Comparison of ENCODE assay signal across 20 cellular contexts in genomic region chr15:80531388-80532184, GRCh38.
A peak's percentile ranks its signal among the peaks of the same experiment; 100 is the strongest.
DNase-seq lines count a peak whose midpoint lies in the region; ATAC-seq, FAIRE-seq and TF ChIP-seq lines count a peak whose summit lies in the region.
"Had no signal": no experiment of that assay in that cellular context is flagged by ENCODE, and none has a peak within 500 bp of the region (broad histone marks: within the 10 kb centered on the region; RNA-seq: fewer than 3 reads in every experiment).

No MANE protein-coding gene starts in this region.

- H3K4me3 ChIP-seq in right lobe of liver (no peak overlapping the region), HepG2 (replicated peaks in 1 of 3; ENCODE audit: insufficient read depth in 1 of 3, low read depth in 2 of 3, low read length in 3 of 3) (no peak overlapping the region), esophagus muscularis mucosa (no peak overlapping the region), mesenchymal stem cell (ENCODE audit: insufficient read depth in 1 of 2, low read depth in 1 of 2, low read length in 2 of 2) (peak overlapping the region in 1 of 2 experiments; percentile 9)
- H3K4me3 ChIP-seq: psoas muscle had no signal

- no peak for TF ChIP-seq EP300 in HepG2 (IDR thresholded peaks at IDR 0.05; ENCODE audit: low read depth in 2 of 2, low read length in 2 of 2)
- TF ChIP-seq EP300 in HepG2 (CRISPR knock-in tag; IDR thresholded peaks at IDR 0.05; ENCODE audit: borderline replicate concordance) = no peak
- no peak for TF ChIP-seq EP300 in esophagus muscularis mucosa (IDR thresholded peaks at IDR 0.05)

- H3K9me3 Mint-ChIP-seq in activated naive CD4-positive, alpha-beta T cell treated with anti-CD3 and anti-CD28 coated beads, Interleukin-2, amount 10 ng/mL, durations not matched to agents 7 days and 5 days = peaks cover 3% of the 10 kb centered on the region
- H3K9me3 Mint-ChIP-seq in activated CD8-positive, alpha-beta memory T cell treated with anti-CD3 and anti-CD28 coated beads, Interleukin-2, amount 10 ng/mL, durations not matched to agents 7 days and 5 days (ENCODE audit: low read depth) = no peaks in the 10 kb centered on the region
- H3K9me3 Mint-ChIP-seq in glutamatergic neuron (ENCODE audit: unreplicated experiment) = peaks cover 6% of the 10 kb centered on the region
- H3K9me3 Mint-ChIP-seq: natural killer cell had no signal

- H3K9ac ChIP-seq in HepG2 (ENCODE audit: insufficient read depth, low read depth, low read length) = no peak overlapping the region
- H3K9ac ChIP-seq in mesenchymal stem cell (ENCODE audit: low read length) = peak overlapping the region; percentile 70

- no TSS peak for BruUV-seq in HepG2 (replicated peaks; lab: Mats Ljungman, UMichigan)

- no peak overlapping the region for H2BK5ac ChIP-seq in mesenchymal stem cell (ENCODE audit: low read depth, low read length, poor library complexity, severe bottlenecking)

- in situ Hi-C loops in HepG2 (cut with HindIII; ENCODE audit: extremely low pct_ligation_motif_present, low pct_unique_long_range_greater_than_20kb) = no loop called here

- DNase-seq in right lobe of liver = no peak
- no peak for DNase-seq in HepG2 (ENCODE audit: low spot score)
- DNase-seq in esophagus muscularis mucosa (ENCODE audit: extremely low spot score) = peak; percentile 91
- DNase-seq in mesenchymal stem cell = no peak
- DNase-seq in activated naive CD4-positive, alpha-beta T cell treated with anti-CD3 and anti-CD28 coated beads, Interleukin-2, amount 10 ng/mL, durations not matched to agents 7 days and 5 days = no peak
- DNase-seq in activated CD8-positive, alpha-beta memory T cell treated with anti-CD3 and anti-CD28 coated beads, Interleukin-2, amount 10 ng/mL, durations not matched to agents 7 days and 5 days = no peak
- no peak for DNase-seq in glutamatergic neuron
- DNase-seq: ACHN; CD8-positive, alpha-beta T cell; central memory CD4-positive, alpha-beta T cell; DND-41; natural killer cell; NCI-H1105 treated with DMSO at 0.1 percent for 48 hours; NCI-H82 had no signal

- no peaks in the 10 kb centered on the region for H4K20me1 ChIP-seq in HepG2 (ENCODE audit: insufficient read depth, low read length)

- no peak overlapping the region for H3K4me3 Mint-ChIP-seq in activated naive CD4-positive, alpha-beta T cell treated with anti-CD3 and anti-CD28 coated beads, Interleukin-2, amount 10 ng/mL, durations not matched to agents 7 days and 5 days
- H3K4me3 Mint-ChIP-seq in activated CD8-positive, alpha-beta memory T cell treated with anti-CD3 and anti-CD28 coated beads, Interleukin-2, amount 10 ng/mL, durations not matched to agents 7 days and 5 days = no peak overlapping the region
- no peak overlapping the region for H3K4me3 Mint-ChIP-seq in glutamatergic neuron (ENCODE audit: unreplicated experiment)
- H3K4me3 Mint-ChIP-seq: activated T-helper 17 cell treated with anti-CD3 and anti-CD28 coated beads, Interleukin-2, amount 50 U/mL, for 72 hours; CD8-positive, alpha-beta T cell; natural killer cell; stimulated activated memory B cell treated with anti-CD40 and anti-IgM and Interleukin-4, amounts not matched to agents 10 μg/mL and 1 μg/mL and 100 μg/mL, for 72 hours had no signal

- H3K36me3 Mint-ChIP-seq in activated naive CD4-positive, alpha-beta T cell treated with anti-CD3 and anti-CD28 coated beads, Interleukin-2, amount 10 ng/mL, durations not matched to agents 7 days and 5 days = no peaks in the 10 kb centered on the region
- no peaks in the 10 kb centered on the region for H3K36me3 Mint-ChIP-seq in activated CD8-positive, alpha-beta memory T cell treated with anti-CD3 and anti-CD28 coated beads, Interleukin-2, amount 10 ng/mL, durations not matched to agents 7 days and 5 days
- peaks cover 28% of the 10 kb centered on the region for H3K36me3 Mint-ChIP-seq in glutamatergic neuron (ENCODE audit: unreplicated experiment)
- H3K36me3 Mint-ChIP-seq: CD8-positive, alpha-beta T cell; natural killer cell; stimulated activated memory B cell treated with anti-CD40 and anti-IgM and Interleukin-4, amounts not matched to agents 10 μg/mL and 1 μg/mL and 100 μg/mL, for 72 hours had no signal

- no peaks in the 10 kb centered on the region for H3K79me2 ChIP-seq in HepG2 (ENCODE audit: insufficient read depth, low read length)

- intact Hi-C loops in right lobe of liver (cut with DNase I) (no loop called here), HepG2 (cut with micrococcal nuclease; ENCODE audit: unreplicated experiment) (no loop called here), esophagus muscularis mucosa (cut with DNase I) (no loop called here)

- TF ChIP-seq CTCF in right lobe of liver (IDR thresholded peaks at IDR 0.05) (no peak), HepG2 (CRISPR knock-in tag; IDR thresholded peaks at IDR 0.05) (no peak), esophagus muscularis mucosa (IDR thresholded peaks at IDR 0.05) (no peak), glutamatergic neuron (IDR thresholded peaks at IDR 0.05; ENCODE audit: partially characterized antibody, unreplicated experiment) (no peak)

- H3K4ac ChIP-seq in mesenchymal stem cell (ENCODE audit: low read depth in 1 of 2, low read length in 2 of 2) = no peak overlapping the region

- peaks cover 9% of the 10 kb centered on the region for H3K27me3 Mint-ChIP-seq in activated naive CD4-positive, alpha-beta T cell treated with anti-CD3 and anti-CD28 coated beads, Interleukin-2, amount 10 ng/mL, durations not matched to agents 7 days and 5 days
- peaks cover 24% of the 10 kb centered on the region for H3K27me3 Mint-ChIP-seq in activated CD8-positive, alpha-beta memory T cell treated with anti-CD3 and anti-CD28 coated beads, Interleukin-2, amount 10 ng/mL, durations not matched to agents 7 days and 5 days
- peaks cover 3% of the 10 kb centered on the region for H3K27me3 Mint-ChIP-seq in glutamatergic neuron (ENCODE audit: unreplicated experiment)

- no peak overlapping the region for H2AFZ ChIP-seq in HepG2 (ENCODE audit: low read length)
- H2AFZ ChIP-seq in mesenchymal stem cell (ENCODE audit: low read depth, low read length) = no peak overlapping the region

- no peak for FAIRE-seq in HepG2 (lab: Jason Lieb, UNC)
- FAIRE-seq: urothelium cell line had no signal

- CTCF ChIA-PET in HepG2 (lab: Yijun Ruan, JAX; ENCODE audit: low intra/inter-chr PET ratio, low total read pairs) = no interaction called here
- CTCF ChIA-PET in activated naive CD4-positive, alpha-beta T cell treated with anti-CD3 and anti-CD28 coated beads, Interleukin-2, amount 10 ng/mL, durations not matched to agents 7 days and 5 days (lab: Charles Lee) = no interaction called here
- CTCF ChIA-PET in activated CD8-positive, alpha-beta memory T cell treated with anti-CD3 and anti-CD28 coated beads, Interleukin-2, amount 10 ng/mL, durations not matched to agents 7 days and 5 days (lab: Charles Lee) = no interaction called here

- no peak overlapping the region for H2BK12ac ChIP-seq in mesenchymal stem cell (ENCODE audit: low read length in 2 of 2)

- H3K27me3 ChIP-seq in right lobe of liver (no peaks in the 10 kb centered on the region), HepG2 (ENCODE audit: control insufficient read depth in 1 of 2, insufficient read depth in 2 of 2, low read length in 2 of 2) (no peaks in the 10 kb centered on the region; a peak in 1 of 5 replicates), esophagus muscularis mucosa (no peaks in the 10 kb centered on the region), mesenchymal stem cell (ENCODE audit: control insufficient read depth in 1 of 2, insufficient read depth in 1 of 2, low read length in 2 of 2) (no peaks in the 10 kb centered on the region)

- H3K36me3 ChIP-seq in right lobe of liver (no peaks in the 10 kb centered on the region), HepG2 (replicated peaks in 1 of 2; ENCODE audit: control insufficient read depth in 1 of 2, insufficient read depth in 2 of 2, low read length in 2 of 2) (no peaks in the 10 kb centered on the region), esophagus muscularis mucosa (no peaks in the 10 kb centered on the region), mesenchymal stem cell (ENCODE audit: control insufficient read depth in 1 of 2, insufficient read depth in 2 of 2, low read depth in 1 of 2, low read length in 2 of 2) (peaks cover 0 to 23% of the 10 kb centered on the region in 2 experiments)

- H2AK5ac ChIP-seq in mesenchymal stem cell (ENCODE audit: low read length, severe bottlenecking) = no peak overlapping the region

- peaks cover 1% of the 10 kb centered on the region for H3K79me1 ChIP-seq in mesenchymal stem cell (replicated peaks; ENCODE audit: low read length, poor library complexity, severe bottlenecking)

- H3K4me2 ChIP-seq in HepG2 (ENCODE audit: low read depth, low read length) (no peak overlapping the region), mesenchymal stem cell (ENCODE audit: low read length, poor library complexity, severe bottlenecking) (no peak overlapping the region)

- H3K18ac ChIP-seq in mesenchymal stem cell (ENCODE audit: low read depth in 1 of 2, low read length in 2 of 2) = no peak overlapping the region

- no peaks in the 10 kb centered on the region for H3K4me1 ChIP-seq in right lobe of liver
- peaks cover 17% of the 10 kb centered on the region for H3K4me1 ChIP-seq in HepG2 (ENCODE audit: insufficient read depth, low read length)
- peaks cover 0 to 12% (median 6%) of the 10 kb centered on the region in 4 donors for H3K4me1 ChIP-seq in esophagus muscularis mucosa
- no peaks in the 10 kb centered on the region for H3K4me1 ChIP-seq in mesenchymal stem cell (ENCODE audit: control insufficient read depth, insufficient read depth, low read depth, low read length)

- H3K27ac Mint-ChIP-seq in activated naive CD4-positive, alpha-beta T cell treated with anti-CD3 and anti-CD28 coated beads, Interleukin-2, amount 10 ng/mL, durations not matched to agents 7 days and 5 days = no peak overlapping the region
- no peak overlapping the region for H3K27ac Mint-ChIP-seq in activated CD8-positive, alpha-beta memory T cell treated with anti-CD3 and anti-CD28 coated beads, Interleukin-2, amount 10 ng/mL, durations not matched to agents 7 days and 5 days
- H3K27ac Mint-ChIP-seq in glutamatergic neuron (ENCODE audit: unreplicated experiment) = no peak overlapping the region
- H3K27ac Mint-ChIP-seq: activated T-helper 17 cell treated with anti-CD3 and anti-CD28 coated beads, Interleukin-2, amount 50 U/mL, for 72 hours; CD8-positive, alpha-beta T cell; natural killer cell; stimulated activated memory B cell treated with anti-CD40 and anti-IgM and Interleukin-4, amounts not matched to agents 10 μg/mL and 1 μg/mL and 100 μg/mL, for 72 hours had no signal

- no peak overlapping the region for H2BK15ac ChIP-seq in mesenchymal stem cell (ENCODE audit: low read depth, poor library complexity, severe bottlenecking)

- WGBS in right lobe of liver (ENCODE audit: insufficient coverage, low coverage, low lambda C conversion rate, missing lambda C conversion rate) = 35% methylated on average over 5 of the region's 10 CpGs
- WGBS in HepG2 (ENCODE audit: low lambda C conversion rate) = 45% methylated on average over 6 of the region's 10 CpGs
- WGBS in esophagus muscularis mucosa = 62% methylated on average over 10 of the region's 10 CpGs
- 91% methylated on average over 10 of the region's 10 CpGs for WGBS in mesenchymal stem cell

- POLR2A ChIA-PET in HepG2 (lab: Yijun Ruan, JAX) = no interaction called here

- no peak overlapping the region for H4K8ac ChIP-seq in mesenchymal stem cell (ENCODE audit: low read length)

- no peak overlapping the region for H4K91ac ChIP-seq in mesenchymal stem cell (ENCODE audit: low read length)

- ATAC-seq in right lobe of liver (peak; percentile 38 to 47 (median 44)), HepG2 (no peak), HG02571 (IDR thresholded peaks at IDR 0.05; ENCODE audit: unreplicated experiment) (no peak)
- ATAC-seq in activated CD8-positive, alpha-beta memory T cell treated with anti-CD3 and anti-CD28 coated beads, Interleukin-2, amount 10 ng/mL, durations not matched to agents 7 days and 5 days = no peak
- ATAC-seq: activated T-helper 17 cell treated with anti-CD3 and anti-CD28 coated beads, Interleukin-2, amount 50 U/mL, for 72 hours; CD8-positive, alpha-beta T cell; natural killer cell; psoas muscle; stimulated activated memory B cell treated with anti-CD40 and anti-IgM and Interleukin-4, amounts not matched to agents 10 μg/mL and 1 μg/mL and 100 μg/mL, for 72 hours had no signal

- H3K27ac ChIP-seq in right lobe of liver = no peak overlapping the region
- no peak overlapping the region for H3K27ac ChIP-seq in HepG2 (ENCODE audit: extremely low read length, insufficient read depth, low read length)
- peak overlapping the region in 1 of 4 donors; percentile 37 for H3K27ac ChIP-seq in esophagus muscularis mucosa (replicated peaks in 1 of 4)
- H3K27ac ChIP-seq in mesenchymal stem cell (ENCODE audit: low read length, poor library complexity, severe bottlenecking) = no peak overlapping the region
- H3K27ac ChIP-seq: psoas muscle, RWPE1 had no signal

- H3K4me1 Mint-ChIP-seq in activated naive CD4-positive, alpha-beta T cell treated with anti-CD3 and anti-CD28 coated beads, Interleukin-2, amount 10 ng/mL, durations not matched to agents 7 days and 5 days = no peaks in the 10 kb centered on the region
- H3K4me1 Mint-ChIP-seq in activated CD8-positive, alpha-beta memory T cell treated with anti-CD3 and anti-CD28 coated beads, Interleukin-2, amount 10 ng/mL, durations not matched to agents 7 days and 5 days = no peaks in the 10 kb centered on the region
- no peaks in the 10 kb centered on the region for H3K4me1 Mint-ChIP-seq in glutamatergic neuron (ENCODE audit: low read depth, unreplicated experiment)
- H3K4me1 Mint-ChIP-seq: natural killer cell; stimulated activated memory B cell treated with anti-CD40 and anti-IgM and Interleukin-4, amounts not matched to agents 10 μg/mL and 1 μg/mL and 100 μg/mL, for 72 hours had no signal

- TF ChIP-seq POLR2A in right lobe of liver (IDR thresholded peaks at IDR 0.05) = no peak
- no peak for TF ChIP-seq POLR2A in HepG2 (IDR thresholded peaks at IDR 0.05; ENCODE audit: insufficient read depth in 1 of 2, low read depth in 2 of 2, low read length in 2 of 2)
- TF ChIP-seq POLR2A in esophagus muscularis mucosa (IDR thresholded peaks at IDR 0.05; ENCODE audit: low read depth) = no peak

- H3K9me3 ChIP-seq in right lobe of liver (no peaks in the 10 kb centered on the region), HepG2 (ENCODE audit: low read length) (no peaks in the 10 kb centered on the region), esophagus muscularis mucosa (peaks cover 0 to 7% (median 0%) of the 10 kb centered on the region in 4 donors), mesenchymal stem cell (ENCODE audit: control insufficient read depth, low read length) (peaks cover 18% of the 10 kb centered on the region)
- H3K9me3 ChIP-seq: psoas muscle had no signal

- no peak for TF ChIP-seq RAD21 in HepG2 (CRISPR knock-in tag; IDR thresholded peaks at IDR 0.05)

- H2BK120ac ChIP-seq in mesenchymal stem cell (ENCODE audit: low read depth, low read length) = no peak overlapping the region

- H3K23ac ChIP-seq in mesenchymal stem cell (ENCODE audit: low read length in 2 of 2) = no peak overlapping the region

- H3K14ac ChIP-seq in mesenchymal stem cell (ENCODE audit: low read length in 2 of 2) = no peak overlapping the region

Comparison
In these comparisons a context has a peak if more than half of its experiments do, and no peak if none do; other contexts are left out.
1. ATAC-seq: peak in right lobe of liver (4 of 4); none in HepG2 (single experiment), HG02571 (single experiment) and activated CD8-positive, alpha-beta memory T cell treated with anti-CD3 and anti-CD28 coated beads, Interleukin-2, amount 10 ng/mL, durations not matched to agents 7 days and 5 days (single experiment).